In genomic region chr3:195893916-195894315, GRCh38 we compare ENCODE assay signal across 1 cellular context.
TF ChIP-seq lines count a peak whose summit lies in the region.

No MANE protein-coding gene starts in this region.

TF ChIP-seq in GM23338, 12 proteins besides CTCF, POLR2A, EP300 and RAD21 (continued from another document):
- TF ChIP-seq EZH2 (IDR thresholded peaks at IDR 0.05; ENCODE audit: low read depth, unreplicated experiment), result no peak
- no peak for TF ChIP-seq ZNF331 (CRISPR knock-in tag; IDR thresholded peaks at IDR 0.05; ENCODE audit: low read depth)
- TF ChIP-seq EZH2phosphoT487 (IDR thresholded peaks at IDR 0.05; ENCODE audit: unreplicated experiment), result no peak
- no peak for TF ChIP-seq REST (IDR thresholded peaks at IDR 0.05; ENCODE audit: unreplicated experiment)
- no peak for TF ChIP-seq CREB1 (CRISPR knock-in tag; IDR thresholded peaks at IDR 0.05; ENCODE audit: low read depth)
- no peak for TF ChIP-seq ZNF114 (CRISPR knock-in tag; IDR thresholded peaks at IDR 0.05)
- TF ChIP-seq POLR2AphosphoS5 (IDR thresholded peaks at IDR 0.05; ENCODE audit: low read depth), result no peak
- no peak for TF ChIP-seq NANOG (IDR thresholded peaks at IDR 0.05; ENCODE audit: borderline replicate concordance)
TF ChIP-seq in GM23338: peak in this region for 0.
